11 cellular contexts compared by ENCODE assay signal in genomic region chr17:18968945-18969887, GRCh38. TPM values are rescaled to one million over a fixed set of nuclear protein-coding genes. Genes with fewer than 3 reads are reported as not detected.
DNase-seq lines count a peak whose midpoint lies in the region; ATAC-seq and TF ChIP-seq lines count a peak whose summit lies in the region.
"Had no signal": no experiment of that assay in that cellular context is flagged by ENCODE, and none has a peak within 500 bp of the region (broad histone marks: within the 10 kb centered on the region; RNA-seq: fewer than 3 reads in every experiment).

No MANE protein-coding gene starts in this region.

- no peaks in the 10 kb centered on the region for H4K20me1 ChIP-seq in PC-3 (ENCODE audit: low read length)

- H3K9me2 ChIP-seq in PC-3 (replicated peaks; ENCODE audit: low read length): no peaks in the 10 kb centered on the region

- CTCF ChIA-PET in PC-3 (lab: Charles Lee): interaction anchor here (1.2 kb wide), 1 partner anchor 8 kb away, joined by 4 read pairs; no protein-coding TSS in a partner anchor

- H3K27me3 ChIP-seq in H7 (ENCODE audit: control insufficient read depth, insufficient read depth, low read length) (no peaks in the 10 kb centered on the region), PC-3 (ENCODE audit: low read length) (no peaks in the 10 kb centered on the region), esophagus squamous epithelium (no peaks in the 10 kb centered on the region), testis (no peaks in the 10 kb centered on the region), HAP-1 (ENCODE audit: low read depth) (no peaks in the 10 kb centered on the region)
- H3K27me3 ChIP-seq: heart right ventricle had no signal

- H3K27ac ChIP-seq in PC-3 (ENCODE audit: low read length) (no peak overlapping the region), esophagus squamous epithelium (peak overlapping the region; percentile 66 to 88 (median 82)), testis (no peak overlapping the region)
- H3K27ac ChIP-seq: heart right ventricle had no signal

- H3K4me1 ChIP-seq in PC-3 (ENCODE audit: insufficient read depth, low read length) (peaks cover 29% of the 10 kb centered on the region), esophagus squamous epithelium (peaks cover 24 to 51% (median 31%) of the 10 kb centered on the region in 3 donors), testis (peaks cover 5% of the 10 kb centered on the region), HAP-1 (no peaks in the 10 kb centered on the region)

- H3K36me3 ChIP-seq in H7 (replicated peaks; ENCODE audit: control insufficient read depth, insufficient read depth, low read length) (peaks cover 5% of the 10 kb centered on the region), PC-3 (ENCODE audit: low read depth, low read length) (no peaks in the 10 kb centered on the region), esophagus squamous epithelium (peaks cover 8 to 40% (median 33%) of the 10 kb centered on the region in 3 donors), testis (ENCODE audit: low read depth, missing control alignments) (no peaks in the 10 kb centered on the region), HAP-1 (replicated peaks) (no peaks in the 10 kb centered on the region; the same call in 1 of the 2 replicates)
- H3K36me3 ChIP-seq: heart right ventricle had no signal

- TF ChIP-seq POLR2A in esophagus squamous epithelium (IDR thresholded peaks at IDR 0.05) (no peak), testis (IDR thresholded peaks at IDR 0.05) (no peak)

- no peak overlapping the region for H3K9ac ChIP-seq in PC-3 (ENCODE audit: low read length)

- ATAC-seq in PC-3: peak; percentile 98
- ATAC-seq in GM18870 (IDR thresholded peaks at IDR 0.05; ENCODE audit: unreplicated experiment): no peak
- ATAC-seq: naive thymus-derived CD8-positive, alpha-beta T cell had no signal

- POLR2A ChIA-PET in PC-3 (lab: Charles Lee; ENCODE audit: unreplicated experiment): interaction anchor here (0.6 kb wide), 1 partner anchor 19 kb away, joined by 3 read pairs; no protein-coding TSS in a partner anchor

- H3K9me3 ChIP-seq in PC-3 (ENCODE audit: low read length): no peaks in the 10 kb centered on the region
- no peaks in the 10 kb centered on the region for H3K9me3 ChIP-seq in esophagus squamous epithelium
- no peaks in the 10 kb centered on the region for H3K9me3 ChIP-seq in testis
- no peaks in the 10 kb centered on the region for H3K9me3 ChIP-seq in HAP-1
- H3K9me3 ChIP-seq: heart right ventricle had no signal

- peak overlapping the region; percentile 57; the same call in 1 of the 2 replicates for H2AFZ ChIP-seq in PC-3 (ENCODE audit: low read length)

- H3K4me3 ChIP-seq in H7 (ENCODE audit: insufficient read depth, low read depth, low read length) (no peak overlapping the region), PC-3 (ENCODE audit: low read length) (no peak overlapping the region), esophagus squamous epithelium (no peak overlapping the region), testis (no peak overlapping the region), HAP-1 (no peak overlapping the region)
- H3K4me3 ChIP-seq: heart right ventricle had no signal

- DNase-seq in H7: peak; percentile 77
- peak; percentile 86 for DNase-seq in PC-3
- DNase-seq in esophagus squamous epithelium (lab: John Stamatoyannopoulos, UW): no peak
- DNase-seq in renal cortical epithelial cell (ENCODE audit: low read depth): peak; percentile 58
- no peak for DNase-seq in testis
- no peak for DNase-seq in HAP-1 (ENCODE audit: low spot score in 2 of 2)
- DNase-seq: heart right ventricle; naive thymus-derived CD8-positive, alpha-beta T cell; NCI-H526; T-helper 1 cell had no signal

- intact Hi-C loops in PC-3 (cut with micrococcal nuclease): no loop called here
- intact Hi-C loops in esophagus squamous epithelium (cut with DNase I): no loop called here
- intact Hi-C loops in testis (cut with DNase I; ENCODE audit: low total_unique reads): no loop called here

- no peaks in the 10 kb centered on the region for H3F3A ChIP-seq in PC-3 (ENCODE audit: low read length, unreplicated experiment)

- in situ Hi-C loops in HAP-1 (cut with MboI; ENCODE audit: low sequenced_read_pairs): no loop called here

- WGBS in esophagus squamous epithelium, 2 donors: 47 to 72% methylated on average over 5 to 10 of the region's 23 CpGs
- WGBS in testis, 2 donors: 82 to 90% methylated on average over 8 to 23 of the region's 23 CpGs

- no TSS peak for BruUV-seq in PC-3 (replicated peaks; lab: Mats Ljungman, UMichigan)

- H3K79me2 ChIP-seq in PC-3 (ENCODE audit: low read length): no peaks in the 10 kb centered on the region

- H3K4me2 ChIP-seq in PC-3 (ENCODE audit: low read length): peak overlapping the region; percentile 40

- no peak for TF ChIP-seq CTCF in PC-3 (conservative IDR thresholded peaks at IDR 0.05; ENCODE audit: low read depth, low read length)
- TF ChIP-seq CTCF in esophagus squamous epithelium (IDR thresholded peaks at IDR 0.05): no peak
- no peak for TF ChIP-seq CTCF in testis (IDR thresholded peaks at IDR 0.05)

RNA-seq across cellular contexts. Expression of gene SLC5A10, which starts 17.3 kb away (rescaled TPM):
- not detected in 2 replicates for total RNA-seq in H7 (2014; rRNA removed; shearing (Covaris generic))
- not detected in 2 replicates for total RNA-seq in PC-3 (2014; rRNA removed)
- under 1 TPM in 3 of 4 donors, not detected in 1; 0.40 to 0.76 (median 0.53) TPM for total RNA-seq in esophagus squamous epithelium
- 0.50 and 0.87 TPM in 2 replicates for total RNA-seq in renal cortical epithelial cell
- 1 to 10 TPM; 1.1 TPM for total RNA-seq in testis
- 0.98 TPM for polyA plus RNA-seq in testis (ENCODE audit: insufficient read depth, low read depth, low replicate concordance)
- total RNA-seq: naive thymus-derived CD8-positive, alpha-beta T cell had no signal

RNA-seq across cellular contexts. Expression of gene FAM83G, which starts 35.3 kb away (rescaled TPM):
- 40.6 and 44.8 TPM in 2 replicates for total RNA-seq in H7 (2014; rRNA removed; shearing (Covaris generic))
- total RNA-seq in PC-3 (2014; rRNA removed) (0.26 and 4.7 TPM in 2 replicates), esophagus squamous epithelium (100 to 1,000 TPM in 1 of 4 donors, 10 to 100 TPM in 3; 44.3 to 157 (median 71.3) TPM), renal cortical epithelial cell (16.8 and 17.9 TPM in 2 replicates), testis (1 to 10 TPM; 4.6 to 4.7 TPM)
- polyA plus RNA-seq in testis (ENCODE audit: insufficient read depth, low read depth, low replicate concordance): 2.5 TPM

Comparison
In these comparisons a context has a peak if more than half of its experiments do, and no peak if none do; other contexts are left out.
1. DNase-seq: peak in H7 (single experiment), PC-3 (single experiment) and renal cortical epithelial cell (single experiment); none in esophagus squamous epithelium (single experiment), testis (single experiment) and HAP-1 (0 of 2).
2. H3K27ac ChIP-seq: peak in esophagus squamous epithelium (4 of 4); none in PC-3 (single experiment) and testis (0 of 2).